24 cellular contexts compared by ENCODE assay signal in genomic region chr10:111488668-111489067, GRCh38.
"Had no signal": no experiment of that assay in that cellular context is flagged by ENCODE, and none has a peak within 500 bp of the region (broad histone marks: within the 10 kb centered on the region; RNA-seq: fewer than 3 reads in every experiment).

No MANE protein-coding gene starts in this region.

- H3K4me3 ChIP-seq: left lung, lung, mucosa of descending colon, ovary, right atrium auricular region, skin epidermis, suprapubic skin, thoracic aorta, tibial artery, uterus had no signal

- H3K4me1 ChIP-seq: left lung, right atrium auricular region, suprapubic skin, tibial artery, uterus had no signal

- ATAC-seq: left colon; left lung; mucosa of descending colon; naive thymus-derived CD4-positive, alpha-beta T cell; natural killer cell treated with Interleukin-12 subunit alpha and Interleukin-12 subunit beta and Interleukin-15 and Interleukin-18, amount 100 ng/mL, for 72 hours; sciatic nerve had no signal

- H3K36me3 ChIP-seq: left lung, ovary, right atrium auricular region, suprapubic skin, thoracic aorta, tibial artery, uterus had no signal

- DNase-seq: hippocampal formation; immature natural killer cell; kidney; left colon; left lung; midbrain; mucosa of descending colon; naive thymus-derived CD4-positive, alpha-beta T cell; nucleus accumbens; ovary; stimulated activated CD4-positive, alpha-beta T cell treated with anti-CD3 and anti-CD28 coated beads, Interleukin-12 subunit alpha, Interleukin-12 subunit beta, amount 100 ng/mL, for 4 hours; stimulated activated CD4-positive, alpha-beta T cell treated with anti-CD3 and anti-CD28 coated beads, Interleukin-15, amount 100 ng/mL, for 24 hours; stimulated activated CD4-positive, alpha-beta T cell treated with anti-CD3 and anti-CD28 coated beads, Interleukin-2, amount 100 ng/mL, for 24 hours; stimulated activated CD4-positive, alpha-beta T cell treated with anti-CD3 and anti-CD28 coated beads, Interleukin-4, amount 100 ng/mL, for 1 hour; stimulated activated naive CD4-positive, alpha-beta T cell; tibial artery; uterus had no signal

- H3K27ac ChIP-seq: left lung, ovary, right atrium auricular region, skin epidermis, suprapubic skin, thoracic aorta, tibial artery, uterus had no signal

- H3K9me3 ChIP-seq: ovary, uterus had no signal

- H3K27me3 ChIP-seq: left lung, ovary, right atrium auricular region, suprapubic skin, tibial artery, uterus had no signal
